ENCODE assay signal across 20 cellular contexts in the genomic region with DNA sequence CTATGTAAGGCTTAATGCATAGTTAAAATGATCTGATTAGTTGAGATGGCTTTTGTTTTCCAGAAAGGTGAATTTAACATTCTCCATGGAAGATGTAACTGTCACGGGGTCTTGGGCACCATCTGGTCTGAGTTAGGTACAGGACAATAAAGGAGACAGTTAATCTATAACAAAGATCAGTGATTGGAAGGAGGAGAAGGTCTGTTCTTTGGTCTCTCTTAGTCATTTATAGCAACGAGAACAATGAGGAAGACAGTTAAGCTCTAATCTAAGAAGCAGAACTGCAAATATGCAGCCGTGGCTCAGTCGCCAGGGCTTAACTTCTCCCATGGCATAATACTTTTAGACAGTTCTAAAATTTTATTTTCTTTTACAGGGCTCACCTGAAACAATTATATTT.
A peak's percentile ranks its signal among the peaks of the same experiment; 100 is the strongest.
DNase-seq lines count a peak whose midpoint lies in the region; ATAC-seq and TF ChIP-seq lines count a peak whose summit lies in the region.
"Had no signal": no experiment of that assay in that cellular context is flagged by ENCODE, and none has a peak within 500 bp of the region (broad histone marks: within the 10 kb centered on the region; RNA-seq: fewer than 3 reads in every experiment).

No MANE protein-coding gene starts in this region.

- no peak for TF ChIP-seq POLR2A in esophagus squamous epithelium (IDR thresholded peaks at IDR 0.05)

- no peak overlapping the region for H3K4me3 Mint-ChIP-seq in nephron
- H3K4me3 Mint-ChIP-seq: CD8-positive, alpha-beta memory T cell had no signal

- TF ChIP-seq CTCF in esophagus squamous epithelium (IDR thresholded peaks at IDR 0.05) (no peak), nephron (IDR thresholded peaks at IDR 0.05; ENCODE audit: unreplicated experiment in 3 of 3) (no peak)

- H3K27me3 Mint-ChIP-seq in nephron (ENCODE audit: low read depth), result peaks cover 7% of the 10 kb centered on the region

- no peaks in the 10 kb centered on the region for H4K20me1 ChIP-seq in BLaER1

- H3K4me1 Mint-ChIP-seq in nephron, result peaks cover 55% of the 10 kb centered on the region
- H3K4me1 Mint-ChIP-seq: CD8-positive, alpha-beta memory T cell had no signal

- H3K4me1 ChIP-seq in BLaER1 (peaks cover 32% of the 10 kb centered on the region), esophagus squamous epithelium (peaks cover 18 to 95% (median 47%) of the 10 kb centered on the region in 3 donors)

- H3K27ac ChIP-seq in BLaER1, result no peak overlapping the region
- H3K27ac ChIP-seq in esophagus squamous epithelium, result peak overlapping the region in 3 of 4 donors; percentile 55 to 79 (median 73)
- H3K27ac ChIP-seq: HL-60 had no signal

- H3K27me3 ChIP-seq in BLaER1, result no peaks in the 10 kb centered on the region
- H3K27me3 ChIP-seq in esophagus squamous epithelium, result no peaks in the 10 kb centered on the region

- peaks cover 4% of the 10 kb centered on the region for H3K9me3 Mint-ChIP-seq in nephron
- H3K9me3 Mint-ChIP-seq: CD8-positive, alpha-beta memory T cell had no signal

- ATAC-seq in GM21576 (IDR thresholded peaks at IDR 0.05; ENCODE audit: unreplicated experiment) (no peak), HG02623 (IDR thresholded peaks at IDR 0.05; ENCODE audit: unreplicated experiment) (no peak)
- ATAC-seq: GM12878 had no signal

- no peaks in the 10 kb centered on the region for H3K9me3 ChIP-seq in BLaER1
- no peaks in the 10 kb centered on the region for H3K9me3 ChIP-seq in esophagus squamous epithelium

- H3K4me3 ChIP-seq in BLaER1 (no peak overlapping the region), esophagus squamous epithelium (no peak overlapping the region)
- H3K4me3 ChIP-seq: GM12878 had no signal

- H3K36me3 ChIP-seq in BLaER1 (no peaks in the 10 kb centered on the region), esophagus squamous epithelium (no peaks in the 10 kb centered on the region)

- H3K27ac Mint-ChIP-seq in nephron, result peak overlapping the region; percentile 55 to 88 (median 62)
- H3K27ac Mint-ChIP-seq: CD8-positive, alpha-beta memory T cell had no signal

- peak overlapping the region; percentile 27 for H3K4me2 ChIP-seq in BLaER1

- 47 to 50% methylated on average over 4 of the region's 4 CpGs for WGBS in esophagus squamous epithelium, 2 donors

- no peak overlapping the region for H3K9ac ChIP-seq in BLaER1

- H3K36me3 Mint-ChIP-seq in nephron (ENCODE audit: low read depth), result no peaks in the 10 kb centered on the region
- H3K36me3 Mint-ChIP-seq: CD8-positive, alpha-beta memory T cell had no signal

- DNase-seq in MV-4-11 (lab: John Stamatoyannopoulos, UW), result peak; percentile 21
- DNase-seq in esophagus squamous epithelium (lab: John Stamatoyannopoulos, UW), result no peak
- no peak for DNase-seq in NCI-H146 (lab: John Stamatoyannopoulos, UW)
- no peak for DNase-seq in NCI-H510A (lab: John Stamatoyannopoulos, UW)
- DNase-seq: CD8-positive, alpha-beta memory T cell; DMS 273 treated with DMSO at 0.1 percent for 48 hours; GDM1; HCEC 1CT; KBM-7; NCI-H1092; NCI-H1694; NCI-H2227 treated with DMSO at 0.1 percent for 48 hours; NCI-H526; SHP77 treated with DMSO at 0.1 percent for 48 hours had no signal

- intact Hi-C loops in esophagus squamous epithelium (cut with DNase I), result no loop called here
